12 cellular contexts compared by ENCODE assay signal in genomic region chr4:113641025-113641431, GRCh38.
DNase-seq lines count a peak whose midpoint lies in the region; ATAC-seq, FAIRE-seq and TF ChIP-seq lines count a peak whose summit lies in the region.
"Had no signal": no experiment of that assay in that cellular context is flagged by ENCODE, and none has a peak within 500 bp of the region (broad histone marks: within the 10 kb centered on the region; RNA-seq: fewer than 3 reads in every experiment).

No MANE protein-coding gene starts in this region.

- H3K4me1 Mint-ChIP-seq in naive thymus-derived CD8-positive, alpha-beta T cell: peaks cover 39 to 86% (median 68%) of the 10 kb centered on the region in 4 donors

- peak overlapping the region; percentile 80 for H3K27ac ChIP-seq in hepatocyte

- peak overlapping the region in 1 of 10 donors; percentile 8 for H3K4me3 Mint-ChIP-seq in naive thymus-derived CD8-positive, alpha-beta T cell
- H3K4me3 Mint-ChIP-seq: activated T-helper 1 cell treated with anti-CD3 and anti-CD28 coated beads, Interleukin-12 subunit alpha, Interleukin-12 subunit beta, Interleukin-2, Interleukin-4 antibody, amounts not matched to agents 30 ng/mL and 10 ng/mL and 1 ng/mL, durations not matched to agents 14 hours and 24 hours and 36 hours; nephron had no signal

- H3K4me1 ChIP-seq in hepatocyte (ENCODE audit: insufficient read depth): peaks cover 63% of the 10 kb centered on the region

- peaks cover 0 to 3% (median 0%) of the 10 kb centered on the region in 9 donors for H3K9me3 Mint-ChIP-seq in naive thymus-derived CD8-positive, alpha-beta T cell
- H3K9me3 Mint-ChIP-seq: activated T-helper 1 cell treated with anti-CD3 and anti-CD28 coated beads, Interleukin-12 subunit alpha, Interleukin-12 subunit beta, Interleukin-2, Interleukin-4 antibody, amounts not matched to agents 30 ng/mL and 10 ng/mL and 1 ng/mL, durations not matched to agents 14 hours and 24 hours and 36 hours; nephron had no signal

- 63% methylated on average over 1 of the region's 1 CpG for WGBS in hepatocyte (ENCODE audit: low lambda C conversion rate, missing lambda C conversion rate)

- H3K36me3 ChIP-seq in hepatocyte (replicated peaks; ENCODE audit: insufficient read depth, low read depth): no peaks in the 10 kb centered on the region

- no peak overlapping the region for H2AFZ ChIP-seq in hepatocyte

- H3K9me2 ChIP-seq in hepatocyte (replicated peaks; ENCODE audit: insufficient read depth): no peaks in the 10 kb centered on the region

- no peaks in the 10 kb centered on the region for H3K27me3 ChIP-seq in hepatocyte

- peak; percentile 52 for ATAC-seq in GM18502 (IDR thresholded peaks at IDR 0.05; ENCODE audit: poor library complexity, unreplicated experiment)
- peak; percentile 73 for ATAC-seq in GM21515 (IDR thresholded peaks at IDR 0.05; ENCODE audit: unreplicated experiment)
- peak; percentile 69 for ATAC-seq in HG03342 (IDR thresholded peaks at IDR 0.05; ENCODE audit: unreplicated experiment)
- ATAC-seq in naive thymus-derived CD8-positive, alpha-beta T cell: no peak

- H3K9me3 ChIP-seq in hepatocyte (ENCODE audit: low read depth): no peaks in the 10 kb centered on the region

- no peaks in the 10 kb centered on the region for H4K20me1 ChIP-seq in hepatocyte (ENCODE audit: insufficient read depth, poor library complexity, severe bottlenecking)

- FAIRE-seq in frontal cortex (lab: Jason Lieb, UNC): no peak
- no peak for FAIRE-seq in D721Med (lab: Jason Lieb, UNC)

- peak overlapping the region; percentile 60 for H3K4me2 ChIP-seq in hepatocyte

- H3K79me2 ChIP-seq in hepatocyte: peaks cover 76% of the 10 kb centered on the region

- peak overlapping the region in 4 of 10 donors; percentile 29 to 64 (median 38) for H3K27ac Mint-ChIP-seq in naive thymus-derived CD8-positive, alpha-beta T cell
- H3K27ac Mint-ChIP-seq: activated T-helper 1 cell treated with anti-CD3 and anti-CD28 coated beads, Interleukin-12 subunit alpha, Interleukin-12 subunit beta, Interleukin-2, Interleukin-4 antibody, amounts not matched to agents 30 ng/mL and 10 ng/mL and 1 ng/mL, durations not matched to agents 14 hours and 24 hours and 36 hours; nephron had no signal

- DNase-seq in hepatocyte (ENCODE audit: low spot score) (peak; percentile 10), HuH-7 (ENCODE audit: low spot score) (no peak), frontal cortex (ENCODE audit: low spot score in 2 of 2) (no peak), D721Med (ENCODE audit: insufficient read length, low spot score) (no peak)
- no peak for DNase-seq in naive thymus-derived CD8-positive, alpha-beta T cell
- DNase-seq: IMR-90, Right ventricle myocardium superior had no signal

- TF ChIP-seq CTCF in hepatocyte (IDR thresholded peaks at IDR 0.05; ENCODE audit: poor library complexity): no peak
- TF ChIP-seq CTCF in D721Med (IDR thresholded peaks at IDR 0.05; ENCODE audit: insufficient read depth, missing control alignments): no peak

- no peaks in the 10 kb centered on the region for H3K27me3 Mint-ChIP-seq in naive thymus-derived CD8-positive, alpha-beta T cell

- peak overlapping the region; percentile 1 for H3K4me3 ChIP-seq in hepatocyte

- POLR2A ChIA-PET in naive thymus-derived CD8-positive, alpha-beta T cell (lab: Charles Lee): no interaction called here

- H3K36me3 Mint-ChIP-seq in naive thymus-derived CD8-positive, alpha-beta T cell: peaks cover 0 to 6% (median 2%) of the 10 kb centered on the region in 3 donors

Comparison
In these comparisons a context has a peak if more than half of its experiments do, and no peak if none do; other contexts are left out.
1. ATAC-seq: peak in GM18502 (single experiment), GM21515 (single experiment) and HG03342 (single experiment); none in naive thymus-derived CD8-positive, alpha-beta T cell (0 of 2).